ENCODE assay signal across 8 cellular contexts in the genomic region with DNA sequence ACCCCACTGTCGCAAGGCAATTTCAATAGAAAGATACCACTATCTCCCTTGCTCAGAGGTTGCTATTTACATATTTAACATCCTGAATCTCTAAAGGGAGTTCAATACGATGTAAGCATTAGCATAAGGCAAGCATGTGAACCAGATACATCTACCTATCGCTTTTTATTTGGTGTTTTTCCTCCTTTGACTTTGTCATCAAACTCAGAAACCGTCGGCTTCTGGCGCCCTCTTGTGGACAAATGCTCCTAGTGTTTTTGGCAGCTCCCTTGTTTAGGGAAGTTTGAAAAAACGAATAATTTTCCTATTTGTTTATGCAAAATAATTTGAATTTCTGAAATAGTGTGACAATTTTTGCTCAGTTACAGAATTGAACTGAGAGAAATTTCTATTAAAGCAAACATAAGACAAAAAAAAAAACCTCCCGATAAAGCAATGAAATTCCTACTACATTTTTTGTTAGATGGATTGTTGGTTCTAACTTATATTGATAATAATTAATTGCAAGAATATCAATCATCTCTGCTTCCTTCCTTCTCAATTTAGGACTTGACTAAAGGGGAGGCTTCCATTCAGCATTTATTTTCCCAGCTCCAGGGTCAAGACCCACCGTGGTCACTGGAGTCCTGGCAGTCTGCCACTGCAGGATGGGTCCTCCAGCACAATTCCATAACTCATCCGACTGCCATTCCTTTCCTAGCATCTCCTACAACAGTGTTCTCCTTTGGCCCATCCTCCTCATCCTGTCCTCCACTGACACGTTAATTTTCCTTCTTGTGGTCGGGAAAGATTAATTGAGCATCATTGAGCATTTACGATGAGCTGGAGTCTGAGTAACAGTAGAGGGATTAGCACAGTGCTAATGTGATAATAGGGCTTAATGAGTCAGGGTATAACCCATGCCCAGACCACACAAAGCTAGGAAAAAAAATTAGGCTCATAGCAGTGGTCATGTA.
DNase-seq lines count a peak whose midpoint lies in the region; ATAC-seq, FAIRE-seq and TF ChIP-seq lines count a peak whose summit lies in the region.

No MANE protein-coding gene starts in this region.

- no peaks in the 10 kb centered on the region for H3K4me1 ChIP-seq in ovary (ENCODE audit: insufficient read depth)
- peaks cover 0 to 10% (median 0%) of the 10 kb centered on the region in 4 donors for H3K4me1 ChIP-seq in tibial nerve

- ATAC-seq in GM21529 (IDR thresholded peaks at IDR 0.05; ENCODE audit: unreplicated experiment): peak; percentile 58

- no peak overlapping the region for H3K27ac ChIP-seq in ovary
- no peak overlapping the region for H3K27ac ChIP-seq in tibial nerve

- H3K4me3 ChIP-seq in ovary: no peak overlapping the region
- H3K4me3 ChIP-seq in tibial nerve: no peak overlapping the region

- no peaks in the 10 kb centered on the region for H3K9me3 ChIP-seq in ovary
- H3K9me3 ChIP-seq in tibial nerve: no peaks in the 10 kb centered on the region

- intact Hi-C loops in ovary (cut with DNase I): no loop called here

- peak; percentile 55 to 67 (median 59) for TF ChIP-seq CTCF in ovary (IDR thresholded peaks at IDR 0.05)
- peak; percentile 71 to 93 (median 78) for TF ChIP-seq CTCF in tibial nerve (IDR thresholded peaks at IDR 0.05)

- TF ChIP-seq EP300 in ovary (IDR thresholded peaks at IDR 0.05) (no peak), tibial nerve (IDR thresholded peaks at IDR 0.05) (no peak)

- no peak for TF ChIP-seq POLR2A in ovary (IDR thresholded peaks at IDR 0.05)
- no peak for TF ChIP-seq POLR2A in tibial nerve (IDR thresholded peaks at IDR 0.05)

- peak; percentile 21 for FAIRE-seq in frontal cortex (lab: Jason Lieb, UNC)

- H3K36me3 ChIP-seq in ovary (no peaks in the 10 kb centered on the region), tibial nerve (no peaks in the 10 kb centered on the region)

- DNase-seq in DMS53 treated with DMSO at 0.1 percent for 48 hours (lab: John Stamatoyannopoulos, UW; ENCODE audit: unreplicated experiment): peak; percentile 80
- peak; percentile 65 for DNase-seq in LHCN-M2 (ENCODE audit: low read depth)
- DNase-seq in SIG-M5 treated with dmso at 0.1 percent for 504 hours (lab: John Stamatoyannopoulos, UW; ENCODE audit: unreplicated experiment): peak; percentile 80
- peak; percentile 94 for DNase-seq in activated effector memory CD4-positive, alpha-beta T cell treated with anti-CD3 and anti-CD28 coated beads, Interleukin-2, amount 50 U/mL, for 16 hours
- DNase-seq in frontal cortex (ENCODE audit: low spot score in 2 of 2): peak; percentile 16 to 48
- DNase-seq in ovary: peak; percentile 51 to 77 (median 75)
- DNase-seq in tibial nerve (ENCODE audit: low spot score in 2 of 2): peak; percentile 69 to 88

- no peaks in the 10 kb centered on the region for H3K27me3 ChIP-seq in ovary
- no peaks in the 10 kb centered on the region for H3K27me3 ChIP-seq in tibial nerve

- WGBS in ovary, 3 donors: 5 to 9% (median 7%) methylated on average over 13 of the region's 13 CpGs
- 17 to 18% methylated on average over 13 of the region's 13 CpGs for WGBS in tibial nerve, 2 donors

Comparison
In these comparisons a context has a peak if more than half of its experiments do, and no peak if none do; other contexts are left out.
1. DNase-seq: peak in every context shown above with its lines; median percentile 94 in activated effector memory CD4-positive, alpha-beta T cell treated with anti-CD3 and anti-CD28 coated beads, Interleukin-2, amount 50 U/mL, for 16 hours; 80 in DMS53 treated with DMSO at 0.1 percent for 48 hours; 80 in SIG-M5 treated with dmso at 0.1 percent for 504 hours; 78 in tibial nerve; 75 in ovary; 65 in LHCN-M2; 32 in frontal cortex.